In genomic region chr12:78829690-78830089, GRCh38 we compare ENCODE assay signal across 21 cellular contexts. TPM values are rescaled to one million over a fixed set of nuclear protein-coding genes. Genes with fewer than 3 reads are reported as not detected.
"Had no signal": no experiment of that assay in that cellular context is flagged by ENCODE, and none has a peak within 500 bp of the region (broad histone marks: within the 10 kb centered on the region; RNA-seq: fewer than 3 reads in every experiment).

No MANE protein-coding gene starts in this region.

- H3K36me3 ChIP-seq: colonic mucosa, esophagus muscularis mucosa, gastroesophageal sphincter, heart left ventricle, left lung, lower lobe of right lung had no signal

- FAIRE-seq: endometrium, frontal cortex, islet of Langerhans, keratinocyte had no signal

- ATAC-seq: effector memory CD8-positive, alpha-beta T cell; foreskin keratinocyte; gastroesophageal sphincter; heart left ventricle; left cardiac atrium; left lung; left ventricle myocardium superior; lower lobe of right lung; naive thymus-derived CD4-positive, alpha-beta T cell had no signal

- H3K27ac ChIP-seq: colonic mucosa, esophagus muscularis mucosa, foreskin keratinocyte, gastroesophageal sphincter, heart left ventricle, hepatocyte, left lung, lower lobe of right lung had no signal

- H3K9me3 ChIP-seq: colonic mucosa, esophagus muscularis mucosa, gastroesophageal sphincter had no signal

- DNase-seq: colonic mucosa; cortex of kidney; effector CD8-positive, alpha-beta T cell; effector memory CD8-positive, alpha-beta T cell; endodermal cell; foreskin keratinocyte; heart left ventricle; left cardiac atrium; left lung; left ventricle myocardium superior; lower lobe of right lung; mesenchymal stem cell; midbrain; naive thymus-derived CD4-positive, alpha-beta T cell had no signal

- H3K27me3 ChIP-seq: colonic mucosa, esophagus muscularis mucosa, foreskin keratinocyte, gastroesophageal sphincter, heart left ventricle, hepatocyte, left lung had no signal

- H3K4me1 ChIP-seq: colonic mucosa, esophagus muscularis mucosa, foreskin keratinocyte, gastroesophageal sphincter, heart left ventricle, left lung, lower lobe of right lung had no signal

- H3K4me2 ChIP-seq: hepatocyte had no signal

- H3K79me2 ChIP-seq: hepatocyte had no signal

- H3K4me3 ChIP-seq: colonic mucosa, esophagus muscularis mucosa, gastroesophageal sphincter, heart left ventricle, hepatocyte, left lung, lower lobe of right lung had no signal

RNA-seq across cellular contexts. Expression of gene SYT1, which starts 34.9 kb away (rescaled TPM):
- polyA plus RNA-seq: heart left ventricle; naive thymus-derived CD4-positive, alpha-beta T cell had no signal
